In genomic region chr11:7630002-7630401, GRCh38 we compare ENCODE assay signal across 15 cellular contexts. TPM values are rescaled to one million over a fixed set of nuclear protein-coding genes. Genes with fewer than 3 reads are reported as not detected.
DNase-seq lines count a peak whose midpoint lies in the region; ATAC-seq and TF ChIP-seq lines count a peak whose summit lies in the region.
"Had no signal": no experiment of that assay in that cellular context is flagged by ENCODE, and none has a peak within 500 bp of the region (broad histone marks: within the 10 kb centered on the region; RNA-seq: fewer than 3 reads in every experiment).

No MANE protein-coding gene starts in this region.

- H3K27ac ChIP-seq in angular gyrus (ENCODE audit: low read depth, low read length): peak overlapping the region; percentile 43
- H3K27ac ChIP-seq in psoas muscle: peak overlapping the region; percentile 55
- H3K27ac ChIP-seq in smooth muscle cell (ENCODE audit: low read depth): no peak overlapping the region
- H3K27ac ChIP-seq in foreskin keratinocyte: no peak overlapping the region
- H3K27ac ChIP-seq: cardiac muscle cell, transverse colon had no signal

- H3K9ac ChIP-seq in smooth muscle cell (ENCODE audit: low read depth): no peak overlapping the region

- no peaks in the 10 kb centered on the region for H3K9me3 ChIP-seq in psoas muscle
- H3K9me3 ChIP-seq in smooth muscle cell (replicated peaks; ENCODE audit: low read depth): no peaks in the 10 kb centered on the region
- H3K9me3 ChIP-seq: transverse colon had no signal

- H3K4me1 ChIP-seq in psoas muscle (peaks cover 4% of the 10 kb centered on the region), smooth muscle cell (ENCODE audit: low read depth) (no peaks in the 10 kb centered on the region), foreskin keratinocyte (no peaks in the 10 kb centered on the region)
- H3K4me1 ChIP-seq: transverse colon had no signal

- peak; percentile 64 for DNase-seq in Ammon's horn (ENCODE audit: low spot score)
- DNase-seq in left cardiac atrium: no peak
- DNase-seq in psoas muscle: no peak
- DNase-seq in smooth muscle cell (lab: John Stamatoyannopoulos, UW; ENCODE audit: unreplicated experiment): no peak
- DNase-seq in SW 1271 (lab: John Stamatoyannopoulos, UW): no peak
- DNase-seq in foreskin keratinocyte: no peak
- no peak for DNase-seq in COLO829 (ENCODE audit: low spot score)
- DNase-seq: CD4-positive, alpha-beta memory T cell; DMS79; effector CD4-positive, alpha-beta T cell; NCI-H69; transverse colon had no signal

- ATAC-seq in left cardiac atrium (peak; percentile 71 to 72), psoas muscle (peak; percentile 60 to 79 (median 70)), foreskin keratinocyte (no peak)
- ATAC-seq: K562 had no signal

- no peaks in the 10 kb centered on the region for H3F3A ChIP-seq in smooth muscle cell (ENCODE audit: low read depth)

- H2AFZ ChIP-seq in smooth muscle cell (ENCODE audit: low read depth): no peak overlapping the region

- H3K4me3 ChIP-seq in psoas muscle: no peak overlapping the region
- no peak overlapping the region for H3K4me3 ChIP-seq in smooth muscle cell
- H3K4me3 ChIP-seq: cardiac muscle cell, K562, transverse colon had no signal

- H3K4me2 ChIP-seq in smooth muscle cell: no peak overlapping the region

- no peaks in the 10 kb centered on the region for H4K20me1 ChIP-seq in smooth muscle cell (ENCODE audit: low read depth)

- no peaks in the 10 kb centered on the region for H3K79me2 ChIP-seq in smooth muscle cell (ENCODE audit: low read depth)

- H3K36me3 ChIP-seq in psoas muscle (ENCODE audit: insufficient read depth in 1 of 2, low read depth in 1 of 2) (peaks cover 14 to 89% of the 10 kb centered on the region in 2 donors), smooth muscle cell (ENCODE audit: low read depth) (no peaks in the 10 kb centered on the region)
- H3K36me3 ChIP-seq: cardiac muscle cell had no signal

- WGBS in psoas muscle, 3 donors: 49 to 55% (median 52%) methylated on average over 2 of the region's 2 CpGs
- WGBS in smooth muscle cell (ENCODE audit: low lambda C conversion rate): 100% methylated on average over 2 of the region's 2 CpGs

- intact Hi-C loops in left cardiac atrium (cut with DNase I) (no loop called here), psoas muscle (cut with DNase I) (no loop called here)

- no peaks in the 10 kb centered on the region for H3K27me3 ChIP-seq in psoas muscle (ENCODE audit: insufficient read depth in 3 of 3, low read length in 2 of 3)
- H3K27me3 ChIP-seq in smooth muscle cell (ENCODE audit: low read depth): no peaks in the 10 kb centered on the region
- H3K27me3 ChIP-seq in foreskin keratinocyte: no peaks in the 10 kb centered on the region
- H3K27me3 ChIP-seq: cardiac muscle cell, transverse colon had no signal

- TF ChIP-seq CTCF in psoas muscle (IDR thresholded peaks at IDR 0.05) (no peak), smooth muscle cell (IDR thresholded peaks at IDR 0.05; ENCODE audit: borderline replicate concordance, insufficient read depth, poor library complexity, severe bottlenecking) (no peak), foreskin keratinocyte (conservative IDR thresholded peaks at IDR 0.05) (no peak)

RNA-seq across cellular contexts. Expression of gene CYB5R2, which starts 43.3 kb away (rescaled TPM):
- total RNA-seq in left cardiac atrium (1 to 10 TPM; 3.3 to 3.7 TPM), psoas muscle (1 to 10 TPM in 3 of 4 donors, under 1 TPM in 1; 0.40 to 1.8 (median 1.5) TPM), smooth muscle cell (32.4 and 45.2 TPM in 2 replicates), foreskin keratinocyte (28.8 and 46.3 TPM in 2 replicates)
- polyA plus RNA-seq in psoas muscle (1 to 10 TPM in 2 of 3 donors, under 1 TPM in 1; 0.76 to 2.0 (median 1.3) TPM), smooth muscle cell (45.1 and 48.1 TPM in 2 replicates), foreskin keratinocyte (36.0 and 55.5 TPM in 2 replicates)
- total RNA-seq: CD4-positive, alpha-beta memory T cell had no signal

Comparison
In these comparisons a context has a peak if more than half of its experiments do, and no peak if none do; other contexts are left out.
1. H3K27ac ChIP-seq: peak in angular gyrus (single experiment) and psoas muscle (single experiment); none in smooth muscle cell (single experiment) and foreskin keratinocyte (single experiment).